2 cellular contexts compared by ENCODE assay signal in the genomic region with DNA sequence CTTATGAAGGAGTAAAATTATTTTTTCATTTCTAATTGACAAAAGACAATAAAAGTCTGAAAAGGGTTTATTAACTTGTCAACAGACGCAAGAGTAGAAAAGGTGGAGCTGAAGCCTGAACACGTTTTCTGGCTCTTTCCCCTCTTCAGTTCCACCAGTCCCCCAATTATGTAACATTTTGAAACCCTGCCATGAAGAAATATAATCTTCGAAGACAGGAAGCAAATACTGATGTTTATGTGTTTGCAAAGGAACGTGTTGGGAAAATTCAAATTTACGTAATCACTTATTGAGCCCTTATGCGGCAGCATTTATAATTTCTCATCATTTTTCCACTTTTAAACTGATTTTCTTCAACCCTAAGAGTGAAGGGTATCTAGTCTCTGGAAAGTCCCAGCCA.
TF ChIP-seq lines count a peak whose summit lies in the region.

No MANE protein-coding gene starts in this region.

TF ChIP-seq in SK-N-SH, 30 proteins besides CTCF, POLR2A, EP300 and RAD21 (continued from another document):
- TF ChIP-seq SMC3 (IDR thresholded peaks at IDR 0.05; ENCODE audit: low read depth, low read length) (no peak), RFX5 (IDR thresholded peaks at IDR 0.05; ENCODE audit: low read length) (no peak), RCOR1 (IDR thresholded peaks at IDR 0.05; ENCODE audit: low read length) (no peak), FOXM1 (IDR thresholded peaks at IDR 0.05; ENCODE audit: low read depth) (no peak), EZH2phosphoT487 (IDR thresholded peaks at IDR 0.05; ENCODE audit: borderline replicate concordance, low read depth) (no peak), NRF1 (IDR thresholded peaks at IDR 0.05; ENCODE audit: low read depth, low read length) (no peak), GABPA (IDR thresholded peaks at IDR 0.05; ENCODE audit: low read depth) (no peak), CHD2 (IDR thresholded peaks at IDR 0.05; ENCODE audit: low read length, partially characterized antibody) (no peak), GATA2 (CRISPR knock-in tag; IDR thresholded peaks at IDR 0.05) (no peak), YY1 (IDR thresholded peaks at IDR 0.05; ENCODE audit: low read depth) (no peak)
- TF ChIP-seq, protein P1, sequence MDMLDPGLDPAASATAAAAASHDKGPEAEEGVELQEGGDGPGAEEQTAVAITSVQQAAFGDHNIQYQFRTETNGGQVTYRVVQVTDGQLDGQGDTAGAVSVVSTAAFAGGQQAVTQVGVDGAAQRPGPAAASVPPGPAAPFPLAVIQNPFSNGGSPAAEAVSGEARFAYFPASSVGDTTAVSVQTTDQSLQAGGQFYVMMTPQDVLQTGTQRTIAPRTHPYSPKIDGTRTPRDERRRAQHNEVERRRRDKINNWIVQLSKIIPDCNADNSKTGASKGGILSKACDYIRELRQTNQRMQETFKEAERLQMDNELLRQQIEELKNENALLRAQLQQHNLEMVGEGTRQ (IDR thresholded peaks at IDR 0.05; ENCODE audit: borderline replicate concordance, low read depth, low read length) = no peak
TF ChIP-seq in SK-N-SH: peak in this region for 0.

TF ChIP-seq in SK-N-SH treated with all-trans-retinoic acid at 6 μM for 48 hours, 23 proteins besides CTCF, POLR2A, EP300 and RAD21 (continued from another document):
- TF ChIP-seq CSRNP3 (CRISPR knock-in tag; IDR thresholded peaks at IDR 0.05) (no peak), CSDC2 (CRISPR knock-in tag; IDR thresholded peaks at IDR 0.05) (no peak), ISL1 (CRISPR knock-in tag; IDR thresholded peaks at IDR 0.05) (no peak), TSHZ2 (CRISPR knock-in tag; IDR thresholded peaks at IDR 0.05) (no peak), ZNF565 (CRISPR knock-in tag; conservative IDR thresholded peaks at IDR 0.05; ENCODE audit: low read depth) (no peak), ZNF70 (CRISPR knock-in tag; IDR thresholded peaks at IDR 0.05) (no peak), ESRRG (CRISPR knock-in tag; IDR thresholded peaks at IDR 0.05) (no peak), ARNTL (CRISPR knock-in tag; IDR thresholded peaks at IDR 0.05; ENCODE audit: borderline replicate concordance, low read depth) (no peak), ZC3H10 (CRISPR knock-in tag; IDR thresholded peaks at IDR 0.05) (no peak), BACH2 (CRISPR knock-in tag; IDR thresholded peaks at IDR 0.05; ENCODE audit: borderline replicate concordance) (no peak), OSR1 (CRISPR knock-in tag; IDR thresholded peaks at IDR 0.05) (no peak), GLIS3 (CRISPR knock-in tag; IDR thresholded peaks at IDR 0.05) (no peak)
- TF ChIP-seq, protein P2, sequence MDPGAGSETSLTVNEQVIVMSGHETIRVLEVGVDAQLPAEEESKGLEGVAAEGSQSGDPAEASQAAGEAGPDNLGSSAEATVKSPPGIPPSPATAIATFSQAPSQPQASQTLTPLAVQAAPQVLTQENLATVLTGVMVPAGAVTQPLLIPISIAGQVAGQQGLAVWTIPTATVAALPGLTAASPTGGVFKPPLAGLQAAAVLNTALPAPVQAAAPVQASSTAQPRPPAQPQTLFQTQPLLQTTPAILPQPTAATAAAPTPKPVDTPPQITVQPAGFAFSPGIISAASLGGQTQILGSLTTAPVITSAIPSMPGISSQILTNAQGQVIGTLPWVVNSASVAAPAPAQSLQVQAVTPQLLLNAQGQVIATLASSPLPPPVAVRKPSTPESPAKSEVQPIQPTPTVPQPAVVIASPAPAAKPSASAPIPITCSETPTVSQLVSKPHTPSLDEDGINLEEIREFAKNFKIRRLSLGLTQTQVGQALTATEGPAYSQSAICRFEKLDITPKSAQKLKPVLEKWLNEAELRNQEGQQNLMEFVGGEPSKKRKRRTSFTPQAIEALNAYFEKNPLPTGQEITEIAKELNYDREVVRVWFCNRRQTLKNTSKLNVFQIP (CRISPR knock-in tag; IDR thresholded peaks at IDR 0.05; ENCODE audit: borderline replicate concordance, low read depth) = no peak
- TF ChIP-seq, protein P3, sequence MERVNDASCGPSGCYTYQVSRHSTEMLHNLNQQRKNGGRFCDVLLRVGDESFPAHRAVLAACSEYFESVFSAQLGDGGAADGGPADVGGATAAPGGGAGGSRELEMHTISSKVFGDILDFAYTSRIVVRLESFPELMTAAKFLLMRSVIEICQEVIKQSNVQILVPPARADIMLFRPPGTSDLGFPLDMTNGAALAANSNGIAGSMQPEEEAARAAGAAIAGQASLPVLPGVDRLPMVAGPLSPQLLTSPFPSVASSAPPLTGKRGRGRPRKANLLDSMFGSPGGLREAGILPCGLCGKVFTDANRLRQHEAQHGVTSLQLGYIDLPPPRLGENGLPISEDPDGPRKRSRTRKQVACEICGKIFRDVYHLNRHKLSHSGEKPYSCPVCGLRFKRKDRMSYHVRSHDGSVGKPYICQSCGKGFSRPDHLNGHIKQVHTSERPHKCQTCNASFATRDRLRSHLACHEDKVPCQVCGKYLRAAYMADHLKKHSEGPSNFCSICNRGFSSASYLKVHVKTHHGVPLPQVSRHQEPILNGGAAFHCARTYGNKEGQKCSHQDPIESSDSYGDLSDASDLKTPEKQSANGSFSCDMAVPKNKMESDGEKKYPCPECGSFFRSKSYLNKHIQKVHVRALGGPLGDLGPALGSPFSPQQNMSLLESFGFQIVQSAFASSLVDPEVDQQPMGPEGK (CRISPR knock-in tag; IDR thresholded peaks at IDR 0.05; ENCODE audit: borderline replicate concordance) = no peak
TF ChIP-seq in SK-N-SH treated with all-trans-retinoic acid at 6 μM for 48 hours: peak in this region for 0.
